In the genomic region with DNA sequence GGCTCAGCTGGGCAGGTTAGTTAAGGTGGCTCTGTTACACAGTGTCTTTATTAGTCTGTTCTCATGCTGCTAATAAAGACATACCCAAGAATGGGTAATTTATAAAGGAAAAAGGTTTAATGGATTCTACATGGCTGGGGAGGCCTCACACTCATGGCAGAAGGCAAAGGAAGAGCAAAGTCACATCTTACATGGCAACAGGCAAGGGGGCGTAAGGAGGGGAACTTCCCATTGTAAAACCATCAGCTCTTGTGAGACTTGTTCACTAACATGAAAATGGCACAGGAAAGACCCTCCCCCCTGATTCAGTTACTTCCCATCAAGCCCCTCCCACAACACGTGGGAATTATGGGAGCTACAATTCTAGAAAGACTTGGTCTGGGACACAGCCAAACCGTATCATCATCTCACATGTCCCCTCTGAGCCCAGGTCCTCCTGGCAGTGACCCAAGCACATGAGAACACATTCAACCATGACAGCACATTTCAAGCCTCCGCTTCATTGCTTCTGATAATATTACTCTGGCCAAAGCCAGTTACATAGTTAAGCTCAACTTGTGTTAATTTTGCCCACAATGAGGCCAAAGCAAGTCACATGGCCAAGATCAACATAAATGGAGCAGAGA, we compare ENCODE assay signal across 23 cellular contexts.
DNase-seq lines count a peak whose midpoint lies in the region; TF ChIP-seq lines count a peak whose summit lies in the region.
"Had no signal": no experiment of that assay in that cellular context is flagged by ENCODE, and none has a peak within 500 bp of the region (broad histone marks: within the 10 kb centered on the region; RNA-seq: fewer than 3 reads in every experiment).

No MANE protein-coding gene starts in this region.

- TF ChIP-seq CTCF in BE2C (IDR thresholded peaks at IDR 0.05; ENCODE audit: low read depth, low read length): no peak
- TF ChIP-seq CTCF in dorsolateral prefrontal cortex (IDR thresholded peaks at IDR 0.05 in 54 of 56, conservative IDR thresholded peaks at IDR 0.05 in 2 of 56; ENCODE audit: low read depth in 1 of 56, partially characterized antibody in 56 of 56): no peak

- intact Hi-C loops in dorsolateral prefrontal cortex (cut with DNase I): no loop called here

- no peaks in the 10 kb centered on the region for H3K27me3 ChIP-seq in BE2C
- H3K27me3 ChIP-seq in dorsolateral prefrontal cortex: no peaks in the 10 kb centered on the region
- H3K27me3 ChIP-seq: BLaER1, MG63 had no signal

- H3K27ac ChIP-seq in dorsolateral prefrontal cortex: no peak overlapping the region
- H3K27ac ChIP-seq: BLaER1, PC-9 had no signal

- H3K4me3 ChIP-seq in BE2C (ENCODE audit: low read depth, low read length) (no peak overlapping the region), dorsolateral prefrontal cortex (no peak overlapping the region)
- H3K4me3 ChIP-seq: BLaER1, K562, MG63, PC-9 had no signal

- H3K36me3 ChIP-seq in BE2C: no peaks in the 10 kb centered on the region
- H3K36me3 ChIP-seq: BLaER1, MG63 had no signal

- DNase-seq in DMS53 (lab: John Stamatoyannopoulos, UW) (peak; percentile 7), DMS53 treated with DMSO at 0.1 percent for 48 hours (lab: John Stamatoyannopoulos, UW; ENCODE audit: unreplicated experiment) (no peak), BE2C (peak; percentile 76), NCI-H446 treated with DMSO at 0.1 percent for 48 hours (lab: John Stamatoyannopoulos, UW) (peak; percentile 92), kidney glomerular epithelial cell (lab: John Stamatoyannopoulos, UW) (peak; percentile 3), foreskin melanocyte (no peak), NCI-H1436 (lab: John Stamatoyannopoulos, UW) (no peak), dorsolateral prefrontal cortex (no peak)
- DNase-seq: 8988T; CD4-positive, CD25-positive, alpha-beta regulatory T cell; DND-41; H9; HFFc6; MG63; NCI-H1694 treated with DMSO at 0.1 percent for 48 hours; NCI-H510A; NCI-H748 treated with DMSO at 0.1 percent for 48 hours; PC-9; RPMI8226; SHP77; T-cell had no signal

- H3K9me3 ChIP-seq in BE2C: no peaks in the 10 kb centered on the region
- H3K9me3 ChIP-seq: MG63 had no signal

- H3K4me1 ChIP-seq in BE2C: peaks cover 9% of the 10 kb centered on the region
- H3K4me1 ChIP-seq: BLaER1 had no signal

Comparison
In these comparisons a context has a peak if more than half of its experiments do, and no peak if none do; other contexts are left out.
1. DNase-seq: peak in DMS53 (single experiment), BE2C (single experiment), NCI-H446 treated with DMSO at 0.1 percent for 48 hours (single experiment) and kidney glomerular epithelial cell (single experiment); none in DMS53 treated with DMSO at 0.1 percent for 48 hours (single experiment), foreskin melanocyte (single experiment), NCI-H1436 (single experiment) and dorsolateral prefrontal cortex (0 of 10).